ENCODE assay signal across 8 cellular contexts in the genomic region with DNA sequence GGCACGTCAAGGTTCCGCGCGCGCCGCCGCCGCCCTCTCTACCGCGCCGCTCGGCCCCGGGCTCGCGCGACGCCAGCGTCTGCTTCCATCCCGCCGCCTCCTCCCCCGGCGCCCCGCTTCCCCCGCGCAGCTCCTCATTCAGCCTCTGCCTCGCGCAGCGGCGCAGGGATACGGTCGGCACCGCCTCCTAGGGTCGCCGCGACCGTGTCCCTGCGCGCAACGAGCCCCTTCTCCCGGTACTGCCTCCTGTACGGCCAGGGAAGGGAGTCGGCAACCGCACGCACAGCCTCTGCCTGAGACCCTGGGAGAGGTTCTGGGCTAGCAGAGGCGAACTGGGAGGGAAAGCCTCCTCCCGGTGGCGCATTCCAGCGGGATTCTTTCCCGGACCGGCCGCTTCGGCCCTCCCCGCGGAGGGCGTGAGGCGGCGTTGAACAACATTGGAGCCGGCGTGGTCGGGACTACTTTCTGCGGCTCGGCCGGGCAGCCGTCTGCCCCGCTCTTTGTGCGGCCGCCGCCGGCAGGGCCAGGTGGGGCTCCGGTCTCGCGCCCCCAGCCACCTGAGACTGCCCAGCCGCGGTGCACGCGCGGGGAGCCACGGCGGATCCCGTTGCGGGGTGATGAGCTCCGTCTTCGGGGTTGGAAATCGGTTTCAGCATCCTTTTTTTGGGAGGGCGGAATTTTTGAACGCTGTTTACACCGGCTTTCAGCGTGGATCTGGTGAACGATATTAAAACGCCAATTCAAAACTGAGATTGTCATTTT. TPM values are rescaled to one million over a fixed set of nuclear protein-coding genes. Genes with fewer than 3 reads are reported as not detected.
DNase-seq lines count a peak whose midpoint lies in the region; ATAC-seq and TF ChIP-seq lines count a peak whose summit lies in the region.

LRP6 (minus strand) TSS at position 172 of the 762 bp plus-strand sequence. CDS start 309 bp downstream, outside the sequence.

- H3K4me1 Mint-ChIP-seq in Caco-2 (ENCODE audit: low read depth, unreplicated experiment): peaks cover 33% of the 10 kb centered on the region
- peaks cover 17% of the 10 kb centered on the region for H3K4me1 Mint-ChIP-seq in activated T-cell treated with anti-CD3 and anti-CD28 coated beads, Interleukin-2, amount 50 U/mL, for 4 hours (ENCODE audit: low read depth)

- CTCF ChIA-PET in Caco-2 (lab: Charles Lee): interaction anchor here (0.6 to 1.5 kb wide), 9 partner anchors 9 to 508 kb away, joined by 3 to 6 read pairs (median 4); partner anchors contain the start of gene MANSC1

- H3K27me3 Mint-ChIP-seq in Caco-2 (ENCODE audit: insufficient read depth, unreplicated experiment): no peaks in the 10 kb centered on the region
- H3K27me3 Mint-ChIP-seq in activated T-cell treated with anti-CD3 and anti-CD28 coated beads, Interleukin-2, amount 50 U/mL, for 4 hours (ENCODE audit: low read depth): peaks cover 29% of the 10 kb centered on the region

- peaks cover 30% of the 10 kb centered on the region for H3K36me3 Mint-ChIP-seq in Caco-2 (ENCODE audit: insufficient read depth, unreplicated experiment)
- no peaks in the 10 kb centered on the region for H3K36me3 Mint-ChIP-seq in activated T-cell treated with anti-CD3 and anti-CD28 coated beads, Interleukin-2, amount 50 U/mL, for 4 hours (ENCODE audit: insufficient read depth)

- peak within 1 kb of the TSS; percentile 86 for H3K9ac ChIP-seq in mucosa of stomach (ENCODE audit: low read length)

- peak within 1 kb of the TSS; percentile 99 for H3K27ac Mint-ChIP-seq in Caco-2 (ENCODE audit: unreplicated experiment)

- no TSS peak for BruUV-seq in Caco-2 (replicated peaks; lab: Mats Ljungman, UMichigan)

- no peaks in the 10 kb centered on the region for H3K9me3 ChIP-seq in Caco-2
- H3K9me3 ChIP-seq in mucosa of stomach (ENCODE audit: control insufficient read depth, low read length): no peaks in the 10 kb centered on the region

- peak within 1 kb of the TSS; percentile 91 for H3K4me3 Mint-ChIP-seq in Caco-2 (ENCODE audit: unreplicated experiment)
- peak within 1 kb of the TSS; percentile 86 for H3K4me3 Mint-ChIP-seq in activated T-cell treated with anti-CD3 and anti-CD28 coated beads, Interleukin-2, amount 50 U/mL, for 4 hours

- H3K9me3 Mint-ChIP-seq in Caco-2 (ENCODE audit: unreplicated experiment): no peaks in the 10 kb centered on the region
- no peaks in the 10 kb centered on the region for H3K9me3 Mint-ChIP-seq in activated T-cell treated with anti-CD3 and anti-CD28 coated beads, Interleukin-2, amount 50 U/mL, for 4 hours

- POLR2A ChIA-PET in Caco-2 (lab: Charles Lee): interaction anchor here (0.5 to 2.6 kb wide), 14 partner anchors 9 to 1096 kb away, joined by 3 to 22 read pairs (median 4); partner anchors contain the start of genes MANSC1 and SMIM10L1

- H3K4me1 ChIP-seq in Caco-2: peaks cover 12% of the 10 kb centered on the region; the same call in 1 of the 2 replicates
- peaks cover 11% of the 10 kb centered on the region for H3K4me1 ChIP-seq in mucosa of stomach (ENCODE audit: control insufficient read depth, insufficient read depth, low read length)

- peak; percentile 85 for ATAC-seq in GM21515 (IDR thresholded peaks at IDR 0.05; ENCODE audit: unreplicated experiment)
- peak; percentile 95 to 96 for ATAC-seq in activated T-cell treated with anti-CD3 and anti-CD28 coated beads, Interleukin-2, amount 50 U/mL, for 4 hours
- peak; percentile 96 for ATAC-seq in esophagus mucosa

- intact Hi-C loops in Caco-2 (cut with micrococcal nuclease; ENCODE audit: unreplicated experiment): loop anchor here (1.0 to 10.0 kb wide), 5 partner anchors 53 to 448 kb away; partner anchors contain the start of gene CDKN1B

- DNase-seq in Caco-2: peak; percentile 97 to 98
- peak; percentile 87 for DNase-seq in HuH-7 (ENCODE audit: low spot score)
- peak; percentile 90 for DNase-seq in OCI-M1 (lab: John Stamatoyannopoulos, UW)
- DNase-seq in activated T-cell treated with anti-CD3 and anti-CD28 coated beads, Interleukin-2, amount 50 U/mL, for 4 hours: peak; percentile 71
- peak; percentile 39 to 52 for DNase-seq in stimulated activated CD8-positive, alpha-beta memory T cell treated with anti-CD3 and anti-CD28 coated beads, Interleukin-4, amount 100 ng/mL, for 4 hours (ENCODE audit: low read depth in 2 of 2, low spot score in 1 of 2)

- no peak for TF ChIP-seq CTCF in Caco-2 (IDR thresholded peaks at IDR 0.05; ENCODE audit: insufficient read depth in 1 of 2, low read depth in 1 of 2, low read length in 1 of 2, severe bottlenecking in 1 of 2, unreplicated experiment in 1 of 2)

- H3K27me3 ChIP-seq in Caco-2 (replicated peaks; ENCODE audit: control insufficient read depth, insufficient read depth, low read length): no peaks in the 10 kb centered on the region
- H3K27me3 ChIP-seq in mucosa of stomach (ENCODE audit: control insufficient read depth, insufficient read depth, low read length): peaks cover 3% of the 10 kb centered on the region

- H3K36me3 ChIP-seq in Caco-2 (ENCODE audit: control insufficient read depth, insufficient read depth, low read length): no peaks in the 10 kb centered on the region
- no peaks in the 10 kb centered on the region for H3K36me3 ChIP-seq in mucosa of stomach (ENCODE audit: control insufficient read depth, insufficient read depth, low read length)

- H3K4me3 ChIP-seq in Caco-2 (ENCODE audit: low read depth, low read length) (peak within 1 kb of the TSS; percentile 100), mucosa of stomach (ENCODE audit: low read length) (peak within 1 kb of the TSS; percentile 88)

RNA-seq across cellular contexts. Expression of gene LRP6, which starts in this region (rescaled TPM):
- total RNA-seq in Caco-2 (2022): 72.7 and 78.4 TPM in 2 replicates
- 1 to 10 TPM; 4.8 to 8.0 (median 7.9) TPM for total RNA-seq in activated T-cell treated with anti-CD3 and anti-CD28 coated beads, Interleukin-2, amount 50 U/mL, for 4 hours
- 12.9 TPM for total RNA-seq in esophagus mucosa

Comparison
In these comparisons a context has a peak if more than half of its experiments do, and no peak if none do; other contexts are left out.
1. Peak in every context shown above with its lines: DNase-seq, ATAC-seq and H3K4me3 ChIP-seq.
2. DNase-seq: peak in every context shown above with its lines; median percentile 98 in Caco-2; 90 in OCI-M1; 87 in HuH-7; 71 in activated T-cell treated with anti-CD3 and anti-CD28 coated beads, Interleukin-2, amount 50 U/mL, for 4 hours; 46 in stimulated activated CD8-positive, alpha-beta memory T cell treated with anti-CD3 and anti-CD28 coated beads, Interleukin-4, amount 100 ng/mL, for 4 hours.